ENCODE assay signal across 9 cellular contexts in genomic region chr9:124222918-124223720, GRCh38. TPM values are rescaled to one million over a fixed set of nuclear protein-coding genes. Genes with fewer than 3 reads are reported as not detected.
A peak's percentile ranks its signal among the peaks of the same experiment; 100 is the strongest.
DNase-seq lines count a peak whose midpoint lies in the region; ATAC-seq and TF ChIP-seq lines count a peak whose summit lies in the region.
"Had no signal": no experiment of that assay in that cellular context is flagged by ENCODE, and none has a peak within 500 bp of the region (broad histone marks: within the 10 kb centered on the region; RNA-seq: fewer than 3 reads in every experiment).

No MANE protein-coding gene starts in this region.

- no peak overlapping the region for H3K9ac ChIP-seq in endodermal cell (ENCODE audit: extremely low read depth, low read length, poor library complexity, severe bottlenecking)
- no peak overlapping the region for H3K9ac ChIP-seq in neuronal stem cell (ENCODE audit: low read depth, low read length, poor library complexity)

- peak; percentile 68 for DNase-seq in DMS153 treated with DMSO at 0.1 percent for 48 hours (lab: John Stamatoyannopoulos, UW; ENCODE audit: unreplicated experiment)
- DNase-seq in NCI-H2029 (lab: John Stamatoyannopoulos, UW), result peak; percentile 92
- peak; percentile 25 for DNase-seq in endodermal cell
- DNase-seq in neuronal stem cell (ENCODE audit: low spot score), result no peak
- no peak for DNase-seq in DMS114 treated with DMSO at 0.1 percent for 48 hours (lab: John Stamatoyannopoulos, UW; ENCODE audit: unreplicated experiment)
- DNase-seq in NCI-H187 (lab: John Stamatoyannopoulos, UW), result no peak
- DNase-seq in CD8-positive, alpha-beta memory T cell, result no peak
- DNase-seq: esophagus squamous epithelium had no signal

- H3K4me2 ChIP-seq in neuronal stem cell (ENCODE audit: insufficient read depth, low read length, poor library complexity, severe bottlenecking), result no peak overlapping the region

- no peak overlapping the region for H3K23ac ChIP-seq in neuronal stem cell (ENCODE audit: low read depth, low read length, poor library complexity)

- no peak overlapping the region for H3K4me3 Mint-ChIP-seq in endodermal cell
- no peak overlapping the region for H3K4me3 Mint-ChIP-seq in CD8-positive, alpha-beta memory T cell

- 80 to 82% methylated on average over 3 to 10 of the region's 10 CpGs for WGBS in endodermal cell (ENCODE audit: insufficient coverage in 1 of 2, insufficient read length in 1 of 2), 2 experiments
- WGBS in neuronal stem cell (ENCODE audit: extremely low coverage in 2 of 2, insufficient read length in 2 of 2, insufficient replicate concordance in 1 of 2), 2 donors, result no CpG with 5 or more reads among the region's 10 CpGs

- H3K27ac ChIP-seq in endodermal cell (ENCODE audit: low read depth, low read length) (no peak overlapping the region), neuronal stem cell (replicated peaks; ENCODE audit: low read length) (no peak overlapping the region)
- no peak overlapping the region for H3K27ac ChIP-seq in CD8-positive, alpha-beta memory T cell (ENCODE audit: low read depth, low read length)

- CTCF ChIA-PET in CD8-positive, alpha-beta memory T cell (lab: Charles Lee), result no interaction called here

- H3K4me1 ChIP-seq in endodermal cell (ENCODE audit: control insufficient read depth, insufficient read depth, low read length), result no peaks in the 10 kb centered on the region
- H3K4me1 ChIP-seq in neuronal stem cell (ENCODE audit: control insufficient read depth in 2 of 2, insufficient read depth in 1 of 2, low read depth in 1 of 2, low read length in 2 of 2), result peaks cover 0 to 1% of the 10 kb centered on the region in 2 donors
- H3K4me1 ChIP-seq in CD8-positive, alpha-beta memory T cell (ENCODE audit: insufficient read depth, low read length), result peaks cover 13% of the 10 kb centered on the region

- no peak overlapping the region for H2AK5ac ChIP-seq in neuronal stem cell (ENCODE audit: low read depth, low read length)

- TF ChIP-seq CTCF in endodermal cell (conservative IDR thresholded peaks at IDR 0.05), result no peak

- H3K27me3 ChIP-seq in endodermal cell (ENCODE audit: control insufficient read depth, insufficient read depth, low read length, poor library complexity, severe bottlenecking), result no peaks in the 10 kb centered on the region
- peaks cover 0 to 24% (median 0%) of the 10 kb centered on the region in 3 experiments for H3K27me3 ChIP-seq in neuronal stem cell (ENCODE audit: control insufficient read depth in 3 of 3, insufficient read depth in 3 of 3, low read depth in 1 of 3, low read length in 3 of 3)
- no peaks in the 10 kb centered on the region for H3K27me3 ChIP-seq in CD8-positive, alpha-beta memory T cell (ENCODE audit: insufficient read depth, low read length, poor library complexity, severe bottlenecking)
- H3K27me3 ChIP-seq: esophagus squamous epithelium had no signal

- no peak for ATAC-seq in HG03460 (IDR thresholded peaks at IDR 0.05; ENCODE audit: unreplicated experiment)

- no peaks in the 10 kb centered on the region for H3K9me3 Mint-ChIP-seq in endodermal cell
- no peaks in the 10 kb centered on the region for H3K9me3 Mint-ChIP-seq in CD8-positive, alpha-beta memory T cell

- H4K8ac ChIP-seq in neuronal stem cell (ENCODE audit: low read depth, low read length), result no peak overlapping the region

- no peak overlapping the region for H2BK12ac ChIP-seq in neuronal stem cell (ENCODE audit: low read length)

- H3K36me3 ChIP-seq in endodermal cell (ENCODE audit: control insufficient read depth, insufficient read depth, low read length) (no peaks in the 10 kb centered on the region), neuronal stem cell (replicated peaks in 1 of 2; ENCODE audit: control insufficient read depth in 2 of 2, insufficient read depth in 2 of 2, low read length in 2 of 2) (no peaks in the 10 kb centered on the region)
- H3K36me3 ChIP-seq in CD8-positive, alpha-beta memory T cell (ENCODE audit: insufficient read depth, low read length), result no peaks in the 10 kb centered on the region
- H3K36me3 ChIP-seq: esophagus squamous epithelium had no signal

- H2BK5ac ChIP-seq in neuronal stem cell (ENCODE audit: low read length), result no peak overlapping the region

- no peak overlapping the region for H2BK15ac ChIP-seq in neuronal stem cell (ENCODE audit: low read length)

- H3K9me3 ChIP-seq in endodermal cell (ENCODE audit: control insufficient read depth, low read length) (no peaks in the 10 kb centered on the region), neuronal stem cell (replicated peaks in 1 of 2; ENCODE audit: control insufficient read depth in 2 of 2, insufficient read depth in 1 of 2, low read depth in 1 of 2, low read length in 2 of 2) (peaks cover 0 to 2% of the 10 kb centered on the region in 2 donors)
- H3K9me3 ChIP-seq in CD8-positive, alpha-beta memory T cell (ENCODE audit: low read length), result no peaks in the 10 kb centered on the region
- H3K9me3 ChIP-seq: esophagus squamous epithelium had no signal

- H3K4me1 Mint-ChIP-seq in endodermal cell, result no peaks in the 10 kb centered on the region
- H3K4me1 Mint-ChIP-seq in CD8-positive, alpha-beta memory T cell, result peaks cover 22 to 35% (median 33%) of the 10 kb centered on the region in 3 donors

- no peak overlapping the region for H2AFZ ChIP-seq in neuronal stem cell (ENCODE audit: low read length)

- H3K14ac ChIP-seq in neuronal stem cell (ENCODE audit: low read length), result no peak overlapping the region

- H3K36me3 Mint-ChIP-seq in endodermal cell (ENCODE audit: low read depth), result no peaks in the 10 kb centered on the region
- no peaks in the 10 kb centered on the region for H3K36me3 Mint-ChIP-seq in CD8-positive, alpha-beta memory T cell

- H3K27me3 Mint-ChIP-seq in endodermal cell (ENCODE audit: insufficient read depth), result no peaks in the 10 kb centered on the region
- H3K27me3 Mint-ChIP-seq in CD8-positive, alpha-beta memory T cell, result no peaks in the 10 kb centered on the region

- H3K4me3 ChIP-seq in endodermal cell (ENCODE audit: low read length) (no peak overlapping the region), neuronal stem cell (ENCODE audit: low read length in 2 of 2) (peak overlapping the region in 1 of 2 donors; percentile 38)
- H3K4me3 ChIP-seq in CD8-positive, alpha-beta memory T cell (ENCODE audit: low read length), result no peak overlapping the region
- H3K4me3 ChIP-seq: esophagus squamous epithelium had no signal

- H2BK120ac ChIP-seq in neuronal stem cell (ENCODE audit: low read depth, low read length), result no peak overlapping the region

- H4K91ac ChIP-seq in neuronal stem cell (ENCODE audit: low read depth, low read length, poor library complexity), result no peak overlapping the region

- H3K79me1 ChIP-seq in neuronal stem cell (ENCODE audit: low read depth, low read length), result no peaks in the 10 kb centered on the region

- no peak overlapping the region for H3K27ac Mint-ChIP-seq in endodermal cell
- peak overlapping the region in 3 of 8 donors; percentile 38 to 59 (median 54) for H3K27ac Mint-ChIP-seq in CD8-positive, alpha-beta memory T cell

- POLR2A ChIA-PET in CD8-positive, alpha-beta memory T cell (lab: Charles Lee), result no interaction called here

- peak overlapping the region; percentile 54 for H3K18ac ChIP-seq in neuronal stem cell (ENCODE audit: low read length)

- H3K4ac ChIP-seq in neuronal stem cell (ENCODE audit: low read length), result no peak overlapping the region

RNA-seq across cellular contexts. Expression of gene NEK6, which starts 34.6 kb away (rescaled TPM):
- total RNA-seq in endodermal cell, result 10 to 100 TPM; 17.1 to 32.5 TPM
- polyA plus RNA-seq in endodermal cell (2013, experiment 1 of 2), result 18.7 TPM
- 19.7 TPM for polyA plus RNA-seq in endodermal cell (2013, experiment 2 of 2)
- 43.4 TPM for polyA plus RNA-seq in neuronal stem cell (2013, experiment 1 of 2)
- 43.4 TPM for polyA plus RNA-seq in neuronal stem cell (2013, experiment 2 of 2)
- 10 to 100 TPM; 63.0 to 66.0 TPM for total RNA-seq in CD8-positive, alpha-beta memory T cell
- 9.5 TPM for polyA plus RNA-seq in CD8-positive, alpha-beta memory T cell

Comparison
In these comparisons a context has a peak if more than half of its experiments do, and no peak if none do; other contexts are left out.
1. DNase-seq: peak in DMS153 treated with DMSO at 0.1 percent for 48 hours (single experiment), NCI-H2029 (single experiment) and endodermal cell (single experiment); none in neuronal stem cell (single experiment), DMS114 treated with DMSO at 0.1 percent for 48 hours (single experiment), NCI-H187 (0 of 2) and CD8-positive, alpha-beta memory T cell (0 of 5).